1 cellular context compared by ENCODE assay signal in the genomic region with DNA sequence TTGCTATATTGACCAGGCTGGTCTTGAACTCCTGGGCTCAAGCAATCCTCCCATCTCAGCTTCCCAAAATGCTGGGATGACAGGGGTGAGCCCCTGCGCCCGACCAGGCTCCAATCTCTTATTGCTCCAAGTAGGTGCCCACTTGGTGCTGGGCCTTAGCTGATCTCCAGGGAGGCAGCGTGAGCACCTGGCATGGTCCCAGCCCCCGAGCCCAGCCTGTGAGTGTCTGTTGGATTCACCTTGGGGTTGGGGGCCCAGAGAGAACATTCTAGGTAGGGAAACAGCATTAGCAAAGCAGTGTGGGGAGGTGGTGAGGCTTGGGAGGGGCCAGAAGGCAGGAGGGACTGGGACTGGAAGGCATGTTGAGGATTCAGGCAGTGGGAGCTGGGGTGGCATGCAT.
TF ChIP-seq lines count a peak whose summit lies in the region.

No MANE protein-coding gene starts in this region.

TF ChIP-seq in K562, 482 proteins besides CTCF, POLR2A, EP300 and RAD21 (continued from another document):
- TF ChIP-seq, protein P1, sequence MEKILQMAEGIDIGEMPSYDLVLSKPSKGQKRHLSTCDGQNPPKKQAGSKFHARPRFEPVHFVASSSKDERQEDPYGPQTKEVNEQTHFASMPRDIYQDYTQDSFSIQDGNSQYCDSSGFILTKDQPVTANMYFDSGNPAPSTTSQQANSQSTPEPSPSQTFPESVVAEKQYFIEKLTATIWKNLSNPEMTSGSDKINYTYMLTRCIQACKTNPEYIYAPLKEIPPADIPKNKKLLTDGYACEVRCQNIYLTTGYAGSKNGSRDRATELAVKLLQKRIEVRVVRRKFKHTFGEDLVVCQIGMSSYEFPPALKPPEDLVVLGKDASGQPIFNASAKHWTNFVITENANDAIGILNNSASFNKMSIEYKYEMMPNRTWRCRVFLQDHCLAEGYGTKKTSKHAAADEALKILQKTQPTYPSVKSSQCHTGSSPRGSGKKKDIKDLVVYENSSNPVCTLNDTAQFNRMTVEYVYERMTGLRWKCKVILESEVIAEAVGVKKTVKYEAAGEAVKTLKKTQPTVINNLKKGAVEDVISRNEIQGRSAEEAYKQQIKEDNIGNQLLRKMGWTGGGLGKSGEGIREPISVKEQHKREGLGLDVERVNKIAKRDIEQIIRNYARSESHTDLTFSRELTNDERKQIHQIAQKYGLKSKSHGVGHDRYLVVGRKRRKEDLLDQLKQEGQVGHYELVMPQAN (IDR thresholded peaks at IDR 0.05; ENCODE audit: borderline replicate concordance), result no peak
- TF ChIP-seq, protein P2, sequence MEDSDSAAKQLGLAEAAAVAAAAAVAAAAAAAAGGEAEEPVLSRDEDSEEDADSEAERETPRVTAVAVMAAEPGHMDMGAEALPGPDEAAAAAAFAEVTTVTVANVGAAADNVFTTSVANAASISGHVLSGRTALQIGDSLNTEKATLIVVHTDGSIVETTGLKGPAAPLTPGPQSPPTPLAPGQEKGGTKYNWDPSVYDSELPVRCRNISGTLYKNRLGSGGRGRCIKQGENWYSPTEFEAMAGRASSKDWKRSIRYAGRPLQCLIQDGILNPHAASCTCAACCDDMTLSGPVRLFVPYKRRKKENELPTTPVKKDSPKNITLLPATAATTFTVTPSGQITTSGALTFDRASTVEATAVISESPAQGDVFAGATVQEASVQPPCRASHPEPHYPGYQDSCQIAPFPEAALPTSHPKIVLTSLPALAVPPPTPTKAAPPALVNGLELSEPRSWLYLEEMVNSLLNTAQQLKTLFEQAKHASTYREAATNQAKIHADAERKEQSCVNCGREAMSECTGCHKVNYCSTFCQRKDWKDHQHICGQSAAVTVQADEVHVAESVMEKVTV (CRISPR knock-in tag; IDR thresholded peaks at IDR 0.05), result no peak
- no peak for TF ChIP-seq MXI1 (IDR thresholded peaks at IDR 0.05; ENCODE audit: low read depth, low read length)
- TF ChIP-seq ZNF445 (CRISPR knock-in tag; IDR thresholded peaks at IDR 0.05; ENCODE audit: low read depth), result no peak
TF ChIP-seq in K562: peak in this region for 1.
